17 cellular contexts compared by ENCODE assay signal in the genomic region with DNA sequence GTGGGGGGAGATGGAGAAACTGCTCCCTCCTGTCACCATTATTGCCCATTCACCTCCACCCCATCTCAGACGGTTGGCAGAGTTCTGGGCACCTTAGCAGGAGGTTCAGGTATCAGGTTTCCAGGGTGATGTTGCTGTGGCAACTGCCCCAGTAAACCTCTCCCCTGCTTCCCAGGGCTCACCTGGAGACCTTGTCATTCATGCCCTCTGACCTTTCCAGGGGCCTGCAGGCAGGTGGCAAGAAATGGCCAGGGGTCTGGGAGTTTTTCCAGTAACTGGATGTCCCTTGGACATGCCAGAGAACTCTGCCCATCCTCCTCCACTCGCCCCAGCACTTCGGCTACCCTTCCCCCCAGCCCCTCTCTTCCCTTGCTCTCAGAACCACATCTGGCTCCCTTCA. TPM values are rescaled to one million over a fixed set of nuclear protein-coding genes. Genes with fewer than 3 reads are reported as not detected.
DNase-seq lines count a peak whose midpoint lies in the region; ATAC-seq and TF ChIP-seq lines count a peak whose summit lies in the region.
"Had no signal": no experiment of that assay in that cellular context is flagged by ENCODE, and none has a peak within 500 bp of the region (broad histone marks: within the 10 kb centered on the region; RNA-seq: fewer than 3 reads in every experiment).

No MANE protein-coding gene starts in this region.

- peaks cover 57% of the 10 kb centered on the region for H3K4me1 Mint-ChIP-seq in activated naive CD8-positive, alpha-beta T cell treated with anti-CD3 and anti-CD28 coated beads, Interleukin-2, amount 50 U/mL, for 24 hours

- H3K27ac Mint-ChIP-seq in activated naive CD8-positive, alpha-beta T cell treated with anti-CD3 and anti-CD28 coated beads, Interleukin-2, amount 50 U/mL, for 24 hours = peak overlapping the region; percentile 31
- H3K27ac Mint-ChIP-seq: CD8-positive, alpha-beta T cell had no signal

- no peak overlapping the region for H3K4me3 Mint-ChIP-seq in activated naive CD8-positive, alpha-beta T cell treated with anti-CD3 and anti-CD28 coated beads, Interleukin-2, amount 50 U/mL, for 24 hours
- H3K4me3 Mint-ChIP-seq: CD8-positive, alpha-beta T cell had no signal

- no peak for DNase-seq in left ventricle myocardium inferior
- no peak for DNase-seq in Right ventricle myocardium superior
- DNase-seq in activated naive CD8-positive, alpha-beta T cell treated with anti-CD3 and anti-CD28 coated beads, Interleukin-2, amount 50 U/mL, for 24 hours = no peak
- DNase-seq in sigmoid colon = no peak
- DNase-seq: CD8-positive, alpha-beta T cell; DND-41; KG1; NCI-H1417 treated with DMSO at 0.1 percent for 48 hours; NCI-H1930; NCI-H226; NCI-H524 treated with DMSO at 0.1 percent for 48 hours; SHP77 treated with DMSO at 0.1 percent for 48 hours had no signal

- CTCF ChIA-PET in HEK293 (lab: Yijun Ruan, JAX) = interaction anchor here (0.5 to 1.5 kb wide), 4 partner anchors 16 to 50 kb away, joined by 3 to 4 read pairs (median 3); no protein-coding TSS in a partner anchor

- H3K36me3 ChIP-seq in left ventricle myocardium inferior = peaks cover 94% of the 10 kb centered on the region
- peaks cover 7 to 92% of the 10 kb centered on the region in 2 experiments; a peak in 2 of 3 replicates for H3K36me3 ChIP-seq in HEK293 (ENCODE audit: control insufficient read depth in 2 of 2, insufficient read depth in 1 of 2, low read length in 2 of 2)
- peaks cover 28 to 99% (median 60%) of the 10 kb centered on the region in 4 donors for H3K36me3 ChIP-seq in sigmoid colon

- ATAC-seq in Right ventricle myocardium superior (ENCODE audit: poor library complexity) (no peak), GM19455 (IDR thresholded peaks at IDR 0.05; ENCODE audit: unreplicated experiment) (no peak), GM21360 (IDR thresholded peaks at IDR 0.05; ENCODE audit: unreplicated experiment) (no peak)
- ATAC-seq in activated naive CD8-positive, alpha-beta T cell treated with anti-CD3 and anti-CD28 coated beads, Interleukin-2, amount 50 U/mL, for 24 hours = no peak
- ATAC-seq: CD8-positive, alpha-beta T cell; HepG2; SK-N-SH treated with all-trans-retinoic acid at 6 μM for 48 hours had no signal

- 60 to 67% methylated on average over 3 of the region's 3 CpGs for WGBS in sigmoid colon, 2 donors

- peak overlapping the region; percentile 8 for H3K27ac ChIP-seq in left ventricle myocardium inferior (replicated peaks)
- H3K27ac ChIP-seq in HEK293 (ENCODE audit: extremely low read depth, low read depth, low read length) = no peak overlapping the region
- no peak overlapping the region for H3K27ac ChIP-seq in sigmoid colon

- POLR2A ChIA-PET in HEK293 (lab: Yijun Ruan, JAX) = interaction anchor here (0.6 kb wide), 1 partner anchor 18 kb away, joined by 3 read pairs; no protein-coding TSS in a partner anchor

- TF ChIP-seq CTCF in left ventricle myocardium inferior (IDR thresholded peaks at IDR 0.05; ENCODE audit: borderline replicate concordance) (no peak), HEK293 (tag by site-specific recombination; IDR thresholded peaks at IDR 0.05) (no peak), sigmoid colon (IDR thresholded peaks at IDR 0.05) (no peak)

- intact Hi-C loops in left ventricle myocardium inferior (cut with micrococcal nuclease) = no loop called here
- intact Hi-C loops in Right ventricle myocardium superior (cut with DNase I) = no loop called here
- intact Hi-C loops in sigmoid colon (cut with DNase I) = no loop called here

- peaks cover 46% of the 10 kb centered on the region for H3K4me1 ChIP-seq in left ventricle myocardium inferior
- H3K4me1 ChIP-seq in HEK293 (ENCODE audit: control insufficient read depth, insufficient read depth, low read length) = no peaks in the 10 kb centered on the region
- H3K4me1 ChIP-seq in sigmoid colon = no peaks in the 10 kb centered on the region

- H3K9me3 ChIP-seq in left ventricle myocardium inferior (replicated peaks) = no peaks in the 10 kb centered on the region
- H3K9me3 ChIP-seq in HEK293 (ENCODE audit: control insufficient read depth, insufficient read depth, low read depth, low read length) = no peaks in the 10 kb centered on the region
- H3K9me3 ChIP-seq in sigmoid colon = no peaks in the 10 kb centered on the region

- H3K36me3 Mint-ChIP-seq in activated naive CD8-positive, alpha-beta T cell treated with anti-CD3 and anti-CD28 coated beads, Interleukin-2, amount 50 U/mL, for 24 hours (ENCODE audit: low read depth) = peaks cover 48% of the 10 kb centered on the region

- H3K9me3 Mint-ChIP-seq in activated naive CD8-positive, alpha-beta T cell treated with anti-CD3 and anti-CD28 coated beads, Interleukin-2, amount 50 U/mL, for 24 hours = no peaks in the 10 kb centered on the region
- H3K9me3 Mint-ChIP-seq: CD8-positive, alpha-beta T cell had no signal

- no peak for TF ChIP-seq EP300 in sigmoid colon (IDR thresholded peaks at IDR 0.05)

- H3K4me3 ChIP-seq in left ventricle myocardium inferior (no peak overlapping the region), HEK293 (ENCODE audit: low read depth, low read length) (no peak overlapping the region), sigmoid colon (no peak overlapping the region)

- TF ChIP-seq POLR2A in sigmoid colon (IDR thresholded peaks at IDR 0.05) = no peak

- no peaks in the 10 kb centered on the region for H3K27me3 Mint-ChIP-seq in activated naive CD8-positive, alpha-beta T cell treated with anti-CD3 and anti-CD28 coated beads, Interleukin-2, amount 50 U/mL, for 24 hours

- H3K27me3 ChIP-seq in left ventricle myocardium inferior (ENCODE audit: low read depth) (no peaks in the 10 kb centered on the region), sigmoid colon (no peaks in the 10 kb centered on the region)

TF ChIP-seq in HEK293, 187 proteins besides CTCF, POLR2A, EP300 and RAD21:
- TF ChIP-seq OSR2 (tag by site-specific recombination; IDR thresholded peaks at IDR 0.05) (no peak), ZNF223 (tag by site-specific recombination; IDR thresholded peaks at IDR 0.05) (no peak), GLIS1 (tag by site-specific recombination; IDR thresholded peaks at IDR 0.05) (peak; percentile 14; the same call in 1 of the 2 replicates), ZNF530 (tag by site-specific recombination; IDR thresholded peaks at IDR 0.05; ENCODE audit: low read depth) (no peak), ZNF529 (tag by site-specific recombination; IDR thresholded peaks at IDR 0.05; ENCODE audit: insufficient replicate concordance) (no peak)

RNA-seq across cellular contexts. Expression of a gene that starts 8.4 kb away (rescaled TPM):
- total RNA-seq in left ventricle myocardium inferior (74.1 TPM), Right ventricle myocardium superior (71.9 TPM), sigmoid colon (10 to 100 TPM; 48.9 to 90.3 (median 69.9) TPM)
- polyA plus RNA-seq in sigmoid colon = 10 to 100 TPM; 15.3 to 86.5 (median 16.2) TPM

RNA-seq across cellular contexts. Expression of a gene that starts 16.7 kb away (rescaled TPM):
- total RNA-seq in left ventricle myocardium inferior = 75.9 TPM
- total RNA-seq in Right ventricle myocardium superior = 82.5 TPM
- total RNA-seq in sigmoid colon = 10 to 100 TPM in 3 of 4 donors, 1 to 10 TPM in 1; 9.2 to 19.3 (median 14.6) TPM
- 100 to 1,000 TPM; 104 to 115 (median 108) TPM for polyA plus RNA-seq in sigmoid colon

RNA-seq across cellular contexts. Expression of a gene that starts 34.7 kb away (rescaled TPM):
- total RNA-seq in left ventricle myocardium inferior (20.7 TPM), Right ventricle myocardium superior (22.2 TPM), sigmoid colon (1 to 10 TPM; 4.3 to 8.9 (median 5.6) TPM)
- 10 to 100 TPM; 19.6 to 32.6 (median 22.8) TPM for polyA plus RNA-seq in sigmoid colon
- total RNA-seq: CD8-positive, alpha-beta T cell had no signal

RNA-seq across cellular contexts. Expression of a gene that starts 38.7 kb away (rescaled TPM):
- total RNA-seq in left ventricle myocardium inferior (0.33 TPM), Right ventricle myocardium superior (0.46 TPM), sigmoid colon (1 to 10 TPM in 2 of 4 donors, under 1 TPM in 2; 0.36 to 2.8 (median 1.3) TPM)
- 1 to 10 TPM in 1 of 3 donors, not detected in 2; 2.4 TPM for polyA plus RNA-seq in sigmoid colon

RNA-seq across cellular contexts. Expression of a gene that starts 39.1 kb away (rescaled TPM):
- total RNA-seq in left ventricle myocardium inferior = 149 TPM
- total RNA-seq in Right ventricle myocardium superior = 154 TPM
- total RNA-seq in sigmoid colon = 100 to 1,000 TPM; 135 to 198 (median 153) TPM
- 100 to 1,000 TPM; 246 to 280 (median 258) TPM for polyA plus RNA-seq in sigmoid colon
